10 cellular contexts compared by ENCODE assay signal in genomic region chr14:55802986-55803431, GRCh38.
DNase-seq lines count a peak whose midpoint lies in the region; ATAC-seq and TF ChIP-seq lines count a peak whose summit lies in the region.
"Had no signal": no experiment of that assay in that cellular context is flagged by ENCODE, and none has a peak within 500 bp of the region (broad histone marks: within the 10 kb centered on the region; RNA-seq: fewer than 3 reads in every experiment).

No MANE protein-coding gene starts in this region.

- CTCF ChIA-PET in mammary epithelial cell (lab: Charles Lee; ENCODE audit: low non-redundant PET) = interaction anchor here (0.5 to 0.9 kb wide), 2 partner anchors 24 to 604 kb away, joined by 6 read pairs; no protein-coding TSS in a partner anchor

- no peaks in the 10 kb centered on the region for H3K9me3 ChIP-seq in mammary epithelial cell (replicated peaks; ENCODE audit: insufficient read depth, low read length)
- H3K9me3 ChIP-seq in mucosa of rectum (ENCODE audit: control insufficient read depth in 2 of 2, low read length in 2 of 2) = no peaks in the 10 kb centered on the region
- H3K9me3 ChIP-seq: heart right ventricle had no signal

- H3K79me2 ChIP-seq in mammary epithelial cell (ENCODE audit: insufficient read depth, low read length) = no peaks in the 10 kb centered on the region

- no peak for ATAC-seq in HG03354 (IDR thresholded peaks at IDR 0.05; ENCODE audit: poor library complexity, severe bottlenecking, unreplicated experiment)

- DNase-seq in SIG-M5 treated with dmso at 0.1 percent for 504 hours (lab: John Stamatoyannopoulos, UW; ENCODE audit: unreplicated experiment) = peak; percentile 16
- DNase-seq in SIG-M5 (lab: John Stamatoyannopoulos, UW) = no peak
- DNase-seq in NB4 (ENCODE audit: low read depth) = peak; percentile 25
- peak; percentile 83 for DNase-seq in mammary epithelial cell
- DNase-seq in NCI-H2227 (lab: John Stamatoyannopoulos, UW; ENCODE audit: unreplicated experiment) = no peak
- DNase-seq in NCI-H1092 (lab: John Stamatoyannopoulos, UW) = no peak
- DNase-seq: heart right ventricle, NCI-H446 had no signal

- in situ Hi-C loops in mammary epithelial cell (cut with MboI; ENCODE audit: low sequenced_read_pairs in 2 of 2) = no loop called here

- H3K36me3 ChIP-seq in mammary epithelial cell (ENCODE audit: insufficient read depth, low read length) (no peaks in the 10 kb centered on the region), mucosa of rectum (ENCODE audit: control insufficient read depth in 2 of 2, insufficient read depth in 2 of 2, low read length in 2 of 2) (no peaks in the 10 kb centered on the region)
- H3K36me3 ChIP-seq: heart right ventricle had no signal

- BruUV-seq in mammary epithelial cell (replicated peaks; lab: Mats Ljungman, UMichigan) = no TSS peak

- TF ChIP-seq POLR2A in NB4 (IDR thresholded peaks at IDR 0.05; ENCODE audit: extremely low read depth, insufficient read length) = no peak

- H3K27ac ChIP-seq in mammary epithelial cell (ENCODE audit: insufficient read depth, low read depth, low read length) = no peak overlapping the region
- H3K27ac ChIP-seq in mucosa of rectum (ENCODE audit: low read depth in 2 of 2, low read length in 2 of 2) = peak overlapping the region; percentile 49 to 70
- H3K27ac ChIP-seq: heart right ventricle had no signal

- TF ChIP-seq CTCF in NB4 (IDR thresholded peaks at IDR 0.05; ENCODE audit: low read depth, low read length) (no peak), mammary epithelial cell (conservative IDR thresholded peaks at IDR 0.05 in 1 of 2, IDR thresholded peaks at IDR 0.05 in 1 of 2; ENCODE audit: extremely low read depth in 1 of 2, insufficient read depth in 1 of 2, low read depth in 1 of 2, low read length in 2 of 2) (peak; percentile 39 to 58)

- no peaks in the 10 kb centered on the region for H4K20me1 ChIP-seq in mammary epithelial cell (ENCODE audit: insufficient read depth, low read length)

- intact Hi-C loops in mammary epithelial cell (cut with micrococcal nuclease) = no loop called here

- H3K9ac ChIP-seq in mammary epithelial cell (ENCODE audit: insufficient read depth, low read length) (no peak overlapping the region), mucosa of rectum (ENCODE audit: low read depth in 1 of 2, low read length in 2 of 2) (no peak overlapping the region)

- H3K4me2 ChIP-seq in mammary epithelial cell (ENCODE audit: insufficient read depth, low read depth, low read length) = no peak overlapping the region

- peaks cover 25% of the 10 kb centered on the region for H3K4me1 ChIP-seq in mammary epithelial cell (ENCODE audit: insufficient read depth, low read length)
- peaks cover 12 to 30% of the 10 kb centered on the region in 2 donors for H3K4me1 ChIP-seq in mucosa of rectum (ENCODE audit: control insufficient read depth in 2 of 2, insufficient read depth in 2 of 2, low read length in 2 of 2)

- no peak overlapping the region for H2AFZ ChIP-seq in mammary epithelial cell (ENCODE audit: low read depth, low read length)

- H3K4me3 ChIP-seq in NB4 (ENCODE audit: low read depth, low read length) (no peak overlapping the region), mammary epithelial cell (replicated peaks in 1 of 3; ENCODE audit: insufficient read depth in 1 of 3, low read depth in 2 of 3, low read length in 3 of 3) (no peak overlapping the region), mucosa of rectum (ENCODE audit: low read length in 2 of 2) (no peak overlapping the region)
- H3K4me3 ChIP-seq: heart right ventricle had no signal

- dilution Hi-C loops in mammary epithelial cell (cut with HindIII; ENCODE audit: low sequenced_read_pairs) = no loop called here

- H3K27me3 ChIP-seq in mammary epithelial cell (ENCODE audit: insufficient read depth, low read length) = no peaks in the 10 kb centered on the region
- H3K27me3 ChIP-seq in mucosa of rectum (ENCODE audit: control insufficient read depth in 2 of 2, insufficient read depth in 2 of 2, low read length in 2 of 2) = no peaks in the 10 kb centered on the region
- H3K27me3 ChIP-seq: heart right ventricle had no signal

Comparison
In these comparisons a context has a peak if more than half of its experiments do, and no peak if none do; other contexts are left out.
1. DNase-seq: peak in SIG-M5 treated with dmso at 0.1 percent for 504 hours (single experiment), NB4 (single experiment) and mammary epithelial cell (single experiment); none in SIG-M5 (single experiment), NCI-H2227 (single experiment) and NCI-H1092 (single experiment).